ENCODE assay signal across 1 cellular context in the genomic region with DNA sequence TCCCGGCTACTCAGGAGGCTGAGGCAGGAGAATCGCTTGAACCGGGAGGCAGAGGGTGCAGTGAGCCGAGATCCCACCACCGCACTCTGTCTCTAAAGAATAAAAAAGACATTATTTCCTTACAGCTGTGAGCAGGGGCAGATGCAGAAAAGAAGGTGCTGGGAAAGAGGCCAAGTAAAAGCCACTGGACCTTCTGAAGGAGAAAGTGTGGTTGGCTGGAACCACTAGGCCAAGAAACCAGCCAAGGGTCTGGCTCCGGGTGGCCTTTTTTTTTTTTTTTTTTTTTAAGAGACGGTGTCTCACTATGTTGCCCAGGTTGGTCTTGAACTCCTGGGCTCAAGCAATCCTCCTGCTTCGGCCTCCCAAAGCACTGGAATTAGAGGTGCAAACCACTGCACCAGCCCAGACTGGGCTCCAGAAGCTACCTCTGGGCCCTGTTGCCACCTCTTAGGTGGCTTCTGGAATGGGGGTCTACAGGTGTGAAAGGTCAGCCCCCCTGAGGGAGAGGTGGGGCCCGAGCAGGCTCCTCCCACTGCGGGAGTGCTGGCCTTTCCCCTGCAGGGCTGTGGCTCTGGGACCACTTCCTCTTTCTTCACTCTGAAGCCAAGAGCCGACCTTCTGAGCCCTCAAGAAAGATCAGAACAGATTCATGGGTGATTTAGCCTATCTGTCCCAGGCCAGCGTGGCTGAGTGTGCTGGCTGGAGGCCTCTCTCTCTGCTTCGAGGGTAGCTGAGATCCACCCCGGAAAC.
TF ChIP-seq lines count a peak whose summit lies in the region.

A gene with protein sequence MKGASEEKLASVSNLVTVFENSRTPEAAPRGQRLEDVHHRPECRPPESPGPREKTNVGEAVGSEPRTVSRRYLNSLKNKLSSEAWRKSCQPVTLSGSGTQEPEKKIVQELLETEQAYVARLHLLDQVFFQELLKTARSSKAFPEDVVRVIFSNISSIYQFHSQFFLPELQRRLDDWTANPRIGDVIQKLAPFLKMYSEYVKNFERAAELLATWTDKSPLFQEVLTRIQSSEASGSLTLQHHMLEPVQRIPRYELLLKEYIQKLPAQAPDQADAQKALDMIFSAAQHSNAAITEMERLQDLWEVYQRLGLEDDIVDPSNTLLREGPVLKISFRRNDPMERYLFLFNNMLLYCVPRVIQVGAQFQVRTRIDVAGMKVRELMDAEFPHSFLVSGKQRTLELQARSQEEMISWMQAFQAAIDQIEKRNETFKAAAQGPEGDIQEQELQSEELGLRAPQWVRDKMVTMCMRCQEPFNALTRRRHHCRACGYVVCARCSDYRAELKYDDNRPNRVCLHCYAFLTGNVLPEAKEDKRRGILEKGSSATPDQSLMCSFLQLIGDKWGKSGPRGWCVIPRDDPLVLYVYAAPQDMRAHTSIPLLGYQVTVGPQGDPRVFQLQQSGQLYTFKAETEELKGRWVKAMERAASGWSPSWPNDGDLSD (plus strand): TSS at position 595 of the 750 bp plus-strand sequence. CDS start 163 bp downstream, outside the sequence.

TF ChIP-seq in GM12878, 131 proteins besides CTCF, POLR2A, EP300 and RAD21 (continues in another document):
- TF ChIP-seq, protein P1, sequence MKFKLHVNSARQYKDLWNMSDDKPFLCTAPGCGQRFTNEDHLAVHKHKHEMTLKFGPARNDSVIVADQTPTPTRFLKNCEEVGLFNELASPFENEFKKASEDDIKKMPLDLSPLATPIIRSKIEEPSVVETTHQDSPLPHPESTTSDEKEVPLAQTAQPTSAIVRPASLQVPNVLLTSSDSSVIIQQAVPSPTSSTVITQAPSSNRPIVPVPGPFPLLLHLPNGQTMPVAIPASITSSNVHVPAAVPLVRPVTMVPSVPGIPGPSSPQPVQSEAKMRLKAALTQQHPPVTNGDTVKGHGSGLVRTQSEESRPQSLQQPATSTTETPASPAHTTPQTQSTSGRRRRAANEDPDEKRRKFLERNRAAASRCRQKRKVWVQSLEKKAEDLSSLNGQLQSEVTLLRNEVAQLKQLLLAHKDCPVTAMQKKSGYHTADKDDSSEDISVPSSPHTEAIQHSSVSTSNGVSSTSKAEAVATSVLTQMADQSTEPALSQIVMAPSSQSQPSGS (IDR thresholded peaks at IDR 0.05; ENCODE audit: low read length), result no peak
- no peak for TF ChIP-seq CBX3 (IDR thresholded peaks at IDR 0.05; ENCODE audit: borderline replicate concordance, low read depth)
- TF ChIP-seq BRCA1 (IDR thresholded peaks at IDR 0.05; ENCODE audit: low read depth, low read length), result no peak
- peak; percentile 75 for TF ChIP-seq NR2C1 (IDR thresholded peaks at IDR 0.05)
- no peak for TF ChIP-seq CREB1 (IDR thresholded peaks at IDR 0.05; ENCODE audit: low read depth)
- peak; percentile 54; the same call in 1 of the 2 replicates for TF ChIP-seq IRF4 (IDR thresholded peaks at IDR 0.05; ENCODE audit: low read depth, low read length)
- no peak for TF ChIP-seq NFYA (IDR thresholded peaks at IDR 0.05; ENCODE audit: borderline replicate concordance, low read depth, low read length)
- TF ChIP-seq, protein P2, sequence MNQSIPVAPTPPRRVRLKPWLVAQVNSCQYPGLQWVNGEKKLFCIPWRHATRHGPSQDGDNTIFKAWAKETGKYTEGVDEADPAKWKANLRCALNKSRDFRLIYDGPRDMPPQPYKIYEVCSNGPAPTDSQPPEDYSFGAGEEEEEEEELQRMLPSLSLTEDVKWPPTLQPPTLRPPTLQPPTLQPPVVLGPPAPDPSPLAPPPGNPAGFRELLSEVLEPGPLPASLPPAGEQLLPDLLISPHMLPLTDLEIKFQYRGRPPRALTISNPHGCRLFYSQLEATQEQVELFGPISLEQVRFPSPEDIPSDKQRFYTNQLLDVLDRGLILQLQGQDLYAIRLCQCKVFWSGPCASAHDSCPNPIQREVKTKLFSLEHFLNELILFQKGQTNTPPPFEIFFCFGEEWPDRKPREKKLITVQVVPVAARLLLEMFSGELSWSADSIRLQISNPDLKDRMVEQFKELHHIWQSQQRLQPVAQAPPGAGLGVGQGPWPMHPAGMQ (IDR thresholded peaks at IDR 0.05; ENCODE audit: borderline replicate concordance), result no peak
- no peak for TF ChIP-seq ZZZ3 (IDR thresholded peaks at IDR 0.05; ENCODE audit: control insufficient read depth, insufficient read length, low read depth)
- TF ChIP-seq NR2F1 (conservative IDR thresholded peaks at IDR 0.05), result peak; percentile 96
- TF ChIP-seq RELA (IDR thresholded peaks at IDR 0.05; ENCODE audit: borderline replicate concordance, partially characterized antibody), result no peak
- TF ChIP-seq IKZF1 (conservative IDR thresholded peaks at IDR 0.05), result no peak; the same call in 1 of the 2 replicates
- no peak for TF ChIP-seq SUZ12 (IDR thresholded peaks at IDR 0.05; ENCODE audit: unreplicated experiment)
- no peak for TF ChIP-seq HDAC2 (IDR thresholded peaks at IDR 0.05)
- no peak for TF ChIP-seq SIX5 (IDR thresholded peaks at IDR 0.05; ENCODE audit: low read depth, low read length, severe bottlenecking)
- no peak for TF ChIP-seq EGR1 (IDR thresholded peaks at IDR 0.05; ENCODE audit: borderline replicate concordance in 1 of 2, low read depth in 2 of 2, low read length in 2 of 2)
- peak; percentile 69; the same call in 1 of the 2 replicates for TF ChIP-seq TAF1 (IDR thresholded peaks at IDR 0.05; ENCODE audit: borderline replicate concordance, low read depth, low read length)
- no peak for TF ChIP-seq NFIC (IDR thresholded peaks at IDR 0.05; ENCODE audit: low read depth, low read length)
- TF ChIP-seq SRF (IDR thresholded peaks at IDR 0.05; ENCODE audit: low read depth in 2 of 2, low read length in 2 of 2), result 0 out of 4 replicates have a peak, but pooled peaks of 1 of the 2 experiments have one; percentile 57
- no peak for TF ChIP-seq ZNF274 (IDR thresholded peaks at IDR 0.05; ENCODE audit: insufficient read depth, insufficient read length)
- no peak; the same call in 1 of the 2 replicates for TF ChIP-seq YY1 (IDR thresholded peaks at IDR 0.05; ENCODE audit: low read depth, low read length)
- no peak; the same call in 1 of the 2 replicates for TF ChIP-seq ZNF384 (IDR thresholded peaks at IDR 0.05; ENCODE audit: borderline replicate concordance, low read depth, low read length)
- TF ChIP-seq, protein P3, sequence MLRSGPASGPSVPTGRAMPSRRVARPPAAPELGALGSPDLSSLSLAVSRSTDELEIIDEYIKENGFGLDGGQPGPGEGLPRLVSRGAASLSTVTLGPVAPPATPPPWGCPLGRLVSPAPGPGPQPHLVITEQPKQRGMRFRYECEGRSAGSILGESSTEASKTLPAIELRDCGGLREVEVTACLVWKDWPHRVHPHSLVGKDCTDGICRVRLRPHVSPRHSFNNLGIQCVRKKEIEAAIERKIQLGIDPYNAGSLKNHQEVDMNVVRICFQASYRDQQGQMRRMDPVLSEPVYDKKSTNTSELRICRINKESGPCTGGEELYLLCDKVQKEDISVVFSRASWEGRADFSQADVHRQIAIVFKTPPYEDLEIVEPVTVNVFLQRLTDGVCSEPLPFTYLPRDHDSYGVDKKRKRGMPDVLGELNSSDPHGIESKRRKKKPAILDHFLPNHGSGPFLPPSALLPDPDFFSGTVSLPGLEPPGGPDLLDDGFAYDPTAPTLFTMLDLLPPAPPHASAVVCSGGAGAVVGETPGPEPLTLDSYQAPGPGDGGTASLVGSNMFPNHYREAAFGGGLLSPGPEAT (IDR thresholded peaks at IDR 0.05; ENCODE audit: low read depth), result no peak
- TF ChIP-seq GABPA (IDR thresholded peaks at IDR 0.05; ENCODE audit: low read depth), result no peak
- TF ChIP-seq, protein P4, sequence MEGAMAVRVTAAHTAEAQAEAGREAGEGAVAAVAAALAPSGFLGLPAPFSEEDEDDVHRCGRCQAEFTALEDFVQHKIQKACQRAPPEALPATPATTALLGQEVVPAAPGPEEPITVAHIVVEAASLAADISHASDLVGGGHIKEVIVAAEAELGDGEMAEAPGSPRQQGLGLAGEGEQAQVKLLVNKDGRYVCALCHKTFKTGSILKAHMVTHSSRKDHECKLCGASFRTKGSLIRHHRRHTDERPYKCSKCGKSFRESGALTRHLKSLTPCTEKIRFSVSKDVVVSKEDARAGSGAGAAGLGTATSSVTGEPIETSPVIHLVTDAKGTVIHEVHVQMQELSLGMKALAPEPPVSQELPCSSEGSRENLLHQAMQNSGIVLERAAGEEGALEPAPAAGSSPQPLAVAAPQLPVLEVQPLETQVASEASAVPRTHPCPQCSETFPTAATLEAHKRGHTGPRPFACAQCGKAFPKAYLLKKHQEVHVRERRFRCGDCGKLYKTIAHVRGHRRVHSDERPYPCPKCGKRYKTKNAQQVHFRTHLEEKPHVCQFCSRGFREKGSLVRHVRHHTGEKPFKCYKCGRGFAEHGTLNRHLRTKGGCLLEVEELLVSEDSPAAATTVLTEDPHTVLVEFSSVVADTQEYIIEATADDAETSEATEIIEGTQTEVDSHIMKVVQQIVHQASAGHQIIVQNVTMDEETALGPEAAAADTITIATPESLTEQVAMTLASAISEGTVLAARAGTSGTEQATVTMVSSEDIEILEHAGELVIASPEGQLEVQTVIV (IDR thresholded peaks at IDR 0.05; ENCODE audit: borderline replicate concordance, partially characterized antibody), result no peak
- no peak for TF ChIP-seq RB1 (IDR thresholded peaks at IDR 0.05; ENCODE audit: borderline replicate concordance)
- no peak for TF ChIP-seq NBN (IDR thresholded peaks at IDR 0.05)
- TF ChIP-seq POLR2AphosphoS2 (IDR thresholded peaks at IDR 0.05; ENCODE audit: low read depth, low read length), result no peak
- TF ChIP-seq HCFC1 (IDR thresholded peaks at IDR 0.05; ENCODE audit: low read length), result no peak
- TF ChIP-seq, protein P5, sequence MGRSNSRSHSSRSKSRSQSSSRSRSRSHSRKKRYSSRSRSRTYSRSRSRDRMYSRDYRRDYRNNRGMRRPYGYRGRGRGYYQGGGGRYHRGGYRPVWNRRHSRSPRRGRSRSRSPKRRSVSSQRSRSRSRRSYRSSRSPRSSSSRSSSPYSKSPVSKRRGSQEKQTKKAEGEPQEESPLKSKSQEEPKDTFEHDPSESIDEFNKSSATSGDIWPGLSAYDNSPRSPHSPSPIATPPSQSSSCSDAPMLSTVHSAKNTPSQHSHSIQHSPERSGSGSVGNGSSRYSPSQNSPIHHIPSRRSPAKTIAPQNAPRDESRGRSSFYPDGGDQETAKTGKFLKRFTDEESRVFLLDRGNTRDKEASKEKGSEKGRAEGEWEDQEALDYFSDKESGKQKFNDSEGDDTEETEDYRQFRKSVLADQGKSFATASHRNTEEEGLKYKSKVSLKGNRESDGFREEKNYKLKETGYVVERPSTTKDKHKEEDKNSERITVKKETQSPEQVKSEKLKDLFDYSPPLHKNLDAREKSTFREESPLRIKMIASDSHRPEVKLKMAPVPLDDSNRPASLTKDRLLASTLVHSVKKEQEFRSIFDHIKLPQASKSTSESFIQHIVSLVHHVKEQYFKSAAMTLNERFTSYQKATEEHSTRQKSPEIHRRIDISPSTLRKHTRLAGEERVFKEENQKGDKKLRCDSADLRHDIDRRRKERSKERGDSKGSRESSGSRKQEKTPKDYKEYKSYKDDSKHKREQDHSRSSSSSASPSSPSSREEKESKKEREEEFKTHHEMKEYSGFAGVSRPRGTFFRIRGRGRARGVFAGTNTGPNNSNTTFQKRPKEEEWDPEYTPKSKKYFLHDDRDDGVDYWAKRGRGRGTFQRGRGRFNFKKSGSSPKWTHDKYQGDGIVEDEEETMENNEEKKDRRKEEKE (IDR thresholded peaks at IDR 0.05), result no peak
- no peak for TF ChIP-seq RBBP5 (conservative IDR thresholded peaks at IDR 0.05)
- no peak for TF ChIP-seq HDGF (IDR thresholded peaks at IDR 0.05)
- no peak for TF ChIP-seq FOXK2 (IDR thresholded peaks at IDR 0.05)
- TF ChIP-seq, protein P6, sequence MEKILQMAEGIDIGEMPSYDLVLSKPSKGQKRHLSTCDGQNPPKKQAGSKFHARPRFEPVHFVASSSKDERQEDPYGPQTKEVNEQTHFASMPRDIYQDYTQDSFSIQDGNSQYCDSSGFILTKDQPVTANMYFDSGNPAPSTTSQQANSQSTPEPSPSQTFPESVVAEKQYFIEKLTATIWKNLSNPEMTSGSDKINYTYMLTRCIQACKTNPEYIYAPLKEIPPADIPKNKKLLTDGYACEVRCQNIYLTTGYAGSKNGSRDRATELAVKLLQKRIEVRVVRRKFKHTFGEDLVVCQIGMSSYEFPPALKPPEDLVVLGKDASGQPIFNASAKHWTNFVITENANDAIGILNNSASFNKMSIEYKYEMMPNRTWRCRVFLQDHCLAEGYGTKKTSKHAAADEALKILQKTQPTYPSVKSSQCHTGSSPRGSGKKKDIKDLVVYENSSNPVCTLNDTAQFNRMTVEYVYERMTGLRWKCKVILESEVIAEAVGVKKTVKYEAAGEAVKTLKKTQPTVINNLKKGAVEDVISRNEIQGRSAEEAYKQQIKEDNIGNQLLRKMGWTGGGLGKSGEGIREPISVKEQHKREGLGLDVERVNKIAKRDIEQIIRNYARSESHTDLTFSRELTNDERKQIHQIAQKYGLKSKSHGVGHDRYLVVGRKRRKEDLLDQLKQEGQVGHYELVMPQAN (conservative IDR thresholded peaks at IDR 0.05), result no peak
- no peak for TF ChIP-seq KAT2A (conservative IDR thresholded peaks at IDR 0.05; ENCODE audit: control insufficient read depth, low read depth, low read length)
- no peak for TF ChIP-seq ATF7 (IDR thresholded peaks at IDR 0.05; ENCODE audit: low read depth)
- no peak for TF ChIP-seq FOXM1 (IDR thresholded peaks at IDR 0.05; ENCODE audit: low read depth, low read length)
- TF ChIP-seq WRNIP1 (IDR thresholded peaks at IDR 0.05; ENCODE audit: borderline replicate concordance, low read depth, low read length), result no peak
- TF ChIP-seq MEF2A (IDR thresholded peaks at IDR 0.05; ENCODE audit: insufficient read depth, low read depth, low read length), result no peak
- TF ChIP-seq, protein P7, sequence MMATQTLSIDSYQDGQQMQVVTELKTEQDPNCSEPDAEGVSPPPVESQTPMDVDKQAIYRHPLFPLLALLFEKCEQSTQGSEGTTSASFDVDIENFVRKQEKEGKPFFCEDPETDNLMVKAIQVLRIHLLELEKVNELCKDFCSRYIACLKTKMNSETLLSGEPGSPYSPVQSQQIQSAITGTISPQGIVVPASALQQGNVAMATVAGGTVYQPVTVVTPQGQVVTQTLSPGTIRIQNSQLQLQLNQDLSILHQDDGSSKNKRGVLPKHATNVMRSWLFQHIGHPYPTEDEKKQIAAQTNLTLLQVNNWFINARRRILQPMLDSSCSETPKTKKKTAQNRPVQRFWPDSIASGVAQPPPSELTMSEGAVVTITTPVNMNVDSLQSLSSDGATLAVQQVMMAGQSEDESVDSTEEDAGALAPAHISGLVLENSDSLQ (IDR thresholded peaks at IDR 0.05), result no peak
- TF ChIP-seq SMC3 (IDR thresholded peaks at IDR 0.05; ENCODE audit: borderline replicate concordance, low read length), result no peak
- no peak for TF ChIP-seq ZNF24 (IDR thresholded peaks at IDR 0.05)
- TF ChIP-seq, protein P8, sequence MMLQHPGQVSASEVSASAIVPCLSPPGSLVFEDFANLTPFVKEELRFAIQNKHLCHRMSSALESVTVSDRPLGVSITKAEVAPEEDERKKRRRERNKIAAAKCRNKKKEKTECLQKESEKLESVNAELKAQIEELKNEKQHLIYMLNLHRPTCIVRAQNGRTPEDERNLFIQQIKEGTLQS (IDR thresholded peaks at IDR 0.05; ENCODE audit: borderline replicate concordance, extremely low read depth, low read depth, low read length), result no peak
- no peak for TF ChIP-seq FOS (IDR thresholded peaks at IDR 0.05; ENCODE audit: borderline replicate concordance, extremely low read depth, insufficient read length)
- TF ChIP-seq SMARCA5 (IDR thresholded peaks at IDR 0.05), result peak; percentile 55; the same call in 1 of the 2 replicates
